22 cellular contexts compared by ENCODE assay signal in genomic region chr13:83453723-83454122, GRCh38.
"Had no signal": no experiment of that assay in that cellular context is flagged by ENCODE, and none has a peak within 500 bp of the region (broad histone marks: within the 10 kb centered on the region; RNA-seq: fewer than 3 reads in every experiment).

No MANE protein-coding gene starts in this region.

- H3K27ac Mint-ChIP-seq: mesothelial cell of epicardium; naive B cell; natural killer cell treated with Interleukin-12 subunit alpha and Interleukin-12 subunit beta and Interleukin-15 and Interleukin-18, amount 100 ng/mL, for 72 hours had no signal

- H3K36me3 Mint-ChIP-seq: mesothelial cell of epicardium; naive B cell; natural killer cell treated with Interleukin-12 subunit alpha and Interleukin-12 subunit beta and Interleukin-15 and Interleukin-18, amount 100 ng/mL, for 72 hours had no signal

- H3K27me3 Mint-ChIP-seq: naive B cell; natural killer cell treated with Interleukin-12 subunit alpha and Interleukin-12 subunit beta and Interleukin-15 and Interleukin-18, amount 100 ng/mL, for 72 hours had no signal

- H3K4me1 ChIP-seq: gastrocnemius medialis, lower lobe of right lung, parathyroid adenoma, prostate gland, right atrium auricular region, stomach had no signal

- DNase-seq: central memory CD4-positive, alpha-beta T cell; effector CD4-positive, alpha-beta T cell; foreskin fibroblast; gastrocnemius medialis; head of caudate nucleus; left ventricle myocardium superior; lower lobe of right lung; naive B cell; sigmoid colon; stimulated activated CD4-positive, alpha-beta T cell treated with anti-CD3 and anti-CD28 coated beads, Interleukin-2, amount 100 ng/mL, for 48 hours; stomach; thyroid gland; trophoblast cell had no signal

- H3K36me3 ChIP-seq: gastrocnemius medialis, lower lobe of right lung, prostate gland, right atrium auricular region, sigmoid colon, stomach, thyroid gland had no signal

- ATAC-seq: esophagus mucosa, gastrocnemius medialis, left ventricle myocardium superior, mucosa of descending colon had no signal

- H3K9me3 ChIP-seq: gastrocnemius medialis, lower lobe of right lung, prostate gland, sigmoid colon, thyroid gland had no signal

- H3K4me3 Mint-ChIP-seq: mesothelial cell of epicardium; naive B cell; natural killer cell treated with Interleukin-12 subunit alpha and Interleukin-12 subunit beta and Interleukin-15 and Interleukin-18, amount 100 ng/mL, for 72 hours; neural crest cell had no signal

- H3K9ac ChIP-seq: parathyroid adenoma had no signal

- H3K27ac ChIP-seq: dorsolateral prefrontal cortex, gastrocnemius medialis, lower lobe of right lung, parathyroid adenoma, prostate gland, right atrium auricular region, sigmoid colon, stomach, thyroid gland had no signal

- H3K4me3 ChIP-seq: dorsolateral prefrontal cortex, gastrocnemius medialis, lower lobe of right lung, mucosa of descending colon, prostate gland, right atrium auricular region, sigmoid colon, stomach, thyroid gland had no signal

- H3K4me1 Mint-ChIP-seq: naive B cell, neural crest cell had no signal

- H2AFZ ChIP-seq: parathyroid adenoma had no signal

- H3K27me3 ChIP-seq: dorsolateral prefrontal cortex, gastrocnemius medialis, right atrium auricular region, sigmoid colon, stomach, thyroid gland had no signal
